In genomic region chr19:41876847-41877489, GRCh38 we compare ENCODE assay signal across 11 cellular contexts. TPM values are rescaled to one million over a fixed set of nuclear protein-coding genes. Genes with fewer than 3 reads are reported as not detected.
DNase-seq lines count a peak whose midpoint lies in the region; ATAC-seq and TF ChIP-seq lines count a peak whose summit lies in the region.
"Had no signal": no experiment of that assay in that cellular context is flagged by ENCODE, and none has a peak within 500 bp of the region (broad histone marks: within the 10 kb centered on the region; RNA-seq: fewer than 3 reads in every experiment).

TSS of gene CD79A (plus strand) at chr19:41877279. CDS start at chr19:41877305, 26 bp downstream.

- H2BK12ac ChIP-seq in trophoblast cell (ENCODE audit: low read length), result no peak within 1 kb of the TSS

- H3K27ac ChIP-seq in mesendoderm (ENCODE audit: low read depth, low read length) (no peak within 1 kb of the TSS), trophoblast cell (ENCODE audit: low read depth, low read length) (no peak within 1 kb of the TSS), tibial nerve (peak within 1 kb of the TSS in 1 of 4 donors; percentile 75)
- H3K27ac ChIP-seq: cardiac muscle cell, right atrium auricular region had no signal

- H2BK15ac ChIP-seq in mesendoderm (replicated peaks; ENCODE audit: low read depth), result no peak within 1 kb of the TSS

- H4K91ac ChIP-seq in trophoblast cell (ENCODE audit: low read depth, low read length), result no peak within 1 kb of the TSS

- TF ChIP-seq EP300 in tibial nerve (IDR thresholded peaks at IDR 0.05), result no peak

- ATAC-seq in GM18498 (IDR thresholded peaks at IDR 0.05; ENCODE audit: unreplicated experiment) (peak; percentile 68), HG03558 (IDR thresholded peaks at IDR 0.05; ENCODE audit: extremely low read depth, unreplicated experiment) (peak; percentile 59)

- H3K23ac ChIP-seq in mesendoderm (ENCODE audit: low read length), result no peak within 1 kb of the TSS
- H3K23ac ChIP-seq in trophoblast cell (ENCODE audit: low read length), result no peak within 1 kb of the TSS

- H4K5ac ChIP-seq in mesendoderm (ENCODE audit: low read length), result no peak within 1 kb of the TSS

- H3K9me3 ChIP-seq in trophoblast cell (ENCODE audit: insufficient read depth, low read depth, low read length) (no peaks in the 10 kb centered on the region), tibial nerve (no peaks in the 10 kb centered on the region)
- H3K9me3 ChIP-seq: right atrium auricular region had no signal

- no peak within 1 kb of the TSS for H3K4ac ChIP-seq in mesendoderm (ENCODE audit: low read depth, low read length)
- no peak within 1 kb of the TSS for H3K4ac ChIP-seq in trophoblast cell (ENCODE audit: low read depth, low read length)

- no peak within 1 kb of the TSS for H4K12ac ChIP-seq in trophoblast cell (ENCODE audit: low read depth, low read length)

- no peak within 1 kb of the TSS for H2BK120ac ChIP-seq in mesendoderm (ENCODE audit: low read depth, low read length)
- no peak within 1 kb of the TSS for H2BK120ac ChIP-seq in trophoblast cell (ENCODE audit: insufficient read depth, low read length, poor library complexity)

- H3K9ac ChIP-seq in mesendoderm (ENCODE audit: low read length) (peak within 1 kb of the TSS; percentile 6), trophoblast cell (ENCODE audit: low read length) (no peak within 1 kb of the TSS)

- DNase-seq in GM20000 (ENCODE audit: low spot score) (peak; percentile 82), mesendoderm (no peak), NCI-H1694 treated with DMSO at 0.1 percent for 48 hours (lab: John Stamatoyannopoulos, UW) (no peak), trophoblast cell (no peak), tibial nerve (ENCODE audit: low spot score in 2 of 2) (no peak)
- no peak for DNase-seq in stimulated activated naive CD4-positive, alpha-beta T cell treated with Interleukin-2 at 50 U/mL for 16 hours (lab: John Stamatoyannopoulos, UW)
- DNase-seq: NCI-H2029 had no signal

- WGBS in mesendoderm (ENCODE audit: extremely low coverage, insufficient coverage, low lambda C conversion rate), result no CpG with 5 or more reads among the region's 5 CpGs
- WGBS in trophoblast cell (ENCODE audit: extremely low coverage, insufficient coverage, insufficient read length), result no CpG with 5 or more reads among the region's 5 CpGs
- 49 to 78% methylated on average over 4 to 5 of the region's 5 CpGs for WGBS in tibial nerve, 2 donors

- no peak within 1 kb of the TSS for H3K4me3 ChIP-seq in mesendoderm (ENCODE audit: low read length)
- no peak within 1 kb of the TSS for H3K4me3 ChIP-seq in trophoblast cell (ENCODE audit: low read depth, low read length)
- H3K4me3 ChIP-seq in tibial nerve, result peak within 1 kb of the TSS in 1 of 4 donors; percentile 36
- H3K4me3 ChIP-seq: cardiac muscle cell, right atrium auricular region had no signal

- H3K36me3 ChIP-seq in mesendoderm (ENCODE audit: control insufficient read depth, insufficient read depth, low read length), result no peaks in the 10 kb centered on the region
- peaks cover 4 to 5% of the 10 kb centered on the region in 2 experiments for H3K36me3 ChIP-seq in trophoblast cell (ENCODE audit: control insufficient read depth in 1 of 2, insufficient read depth in 2 of 2, low read length in 2 of 2)
- peaks cover 0 to 10% (median 0%) of the 10 kb centered on the region in 3 donors for H3K36me3 ChIP-seq in tibial nerve
- H3K36me3 ChIP-seq: cardiac muscle cell had no signal

- H3K56ac ChIP-seq in mesendoderm (ENCODE audit: low read length), result peak within 1 kb of the TSS; percentile 42

- H2BK5ac ChIP-seq in mesendoderm (ENCODE audit: low read length) (no peak within 1 kb of the TSS), trophoblast cell (ENCODE audit: low read depth, low read length, poor library complexity) (no peak within 1 kb of the TSS)

- no peak within 1 kb of the TSS for H2AFZ ChIP-seq in trophoblast cell (ENCODE audit: insufficient read depth, low read length, poor library complexity)

- TF ChIP-seq POLR2A in tibial nerve (IDR thresholded peaks at IDR 0.05), result no peak

- TF ChIP-seq CTCF in GM20000 (IDR thresholded peaks at IDR 0.05; ENCODE audit: extremely low read depth, missing control alignments), result no peak
- TF ChIP-seq CTCF in tibial nerve (IDR thresholded peaks at IDR 0.05), result no peak

- H3K14ac ChIP-seq in trophoblast cell (ENCODE audit: low read length), result no peak within 1 kb of the TSS

- H4K8ac ChIP-seq in mesendoderm (ENCODE audit: low read depth, low read length) (no peak within 1 kb of the TSS), trophoblast cell (ENCODE audit: low read depth, low read length) (no peak within 1 kb of the TSS)

- H3K27me3 ChIP-seq in mesendoderm (ENCODE audit: insufficient read depth, low read length, poor library complexity) (no peaks in the 10 kb centered on the region), trophoblast cell (ENCODE audit: insufficient read depth, low read length) (peaks cover 2% of the 10 kb centered on the region), tibial nerve (no peaks in the 10 kb centered on the region)
- H3K27me3 ChIP-seq: cardiac muscle cell, right atrium auricular region had no signal

- H2AK5ac ChIP-seq in mesendoderm (ENCODE audit: low read length) (no peak within 1 kb of the TSS), trophoblast cell (ENCODE audit: low read length) (no peak within 1 kb of the TSS)

- H3K4me1 ChIP-seq in mesendoderm (ENCODE audit: control insufficient read depth, low read depth, low read length) (no peaks in the 10 kb centered on the region), trophoblast cell (ENCODE audit: control insufficient read depth in 1 of 2, insufficient read depth in 2 of 2, low read length in 2 of 2) (no peaks in the 10 kb centered on the region), tibial nerve (peaks cover 0 to 11% (median under 1%) of the 10 kb centered on the region in 4 donors)
- H3K4me1 ChIP-seq: right atrium auricular region had no signal

- H3K79me2 ChIP-seq in mesendoderm (ENCODE audit: control insufficient read depth, insufficient read depth, low read length), result no peaks in the 10 kb centered on the region
- no peaks in the 10 kb centered on the region for H3K79me2 ChIP-seq in trophoblast cell (ENCODE audit: control insufficient read depth, insufficient read depth, low read length, poor library complexity)

- H3K18ac ChIP-seq in mesendoderm (ENCODE audit: low read length) (no peak within 1 kb of the TSS), trophoblast cell (ENCODE audit: low read length) (no peak within 1 kb of the TSS)

- H3K79me1 ChIP-seq in mesendoderm (ENCODE audit: low read length) (no peaks in the 10 kb centered on the region), trophoblast cell (ENCODE audit: low read length) (no peaks in the 10 kb centered on the region)

- H3K4me2 ChIP-seq in mesendoderm (ENCODE audit: low read length) (no peak within 1 kb of the TSS), trophoblast cell (ENCODE audit: low read length) (no peak within 1 kb of the TSS)

RNA-seq across cellular contexts. Expression of gene CD79A, which starts in this region (rescaled TPM):
- 0.41 TPM for polyA plus RNA-seq in mesendoderm (2013, experiment 1 of 2)
- 0.46 TPM for polyA plus RNA-seq in mesendoderm (2013, experiment 2 of 2)
- polyA plus RNA-seq in trophoblast cell (2013), result 0.17 and 0.31 TPM in 2 replicates
- not detected for total RNA-seq in tibial nerve
- total RNA-seq: cardiac muscle cell had no signal
